Comparison of ENCODE assay signal across 1 cellular context in genomic region chr3:143207338-143207961, GRCh38.
A peak's percentile ranks its signal among the peaks of the same experiment; 100 is the strongest.
TF ChIP-seq lines count a peak whose summit lies in the region.

No MANE protein-coding gene starts in this region.

TF ChIP-seq in GM12878, 131 proteins besides CTCF, POLR2A, EP300 and RAD21 (continued from another document and continues in another):
- TF ChIP-seq ZNF592 (IDR thresholded peaks at IDR 0.05) (no peak), JUND (IDR thresholded peaks at IDR 0.05; ENCODE audit: low read depth, low read length) (no peak), ZNF687 (IDR thresholded peaks at IDR 0.05) (peak; percentile 21; the same call in 1 of the 2 replicates), NBN (IDR thresholded peaks at IDR 0.05) (peak; percentile 74), RCOR1 (conservative IDR thresholded peaks at IDR 0.05; ENCODE audit: low read depth, low read length) (no peak), CREM (IDR thresholded peaks at IDR 0.05; ENCODE audit: low read depth) (peak; percentile 61), CBX3 (IDR thresholded peaks at IDR 0.05; ENCODE audit: borderline replicate concordance, low read depth) (no peak), ASH2L (IDR thresholded peaks at IDR 0.05; ENCODE audit: borderline replicate concordance, low read depth) (no peak), GATAD2B (conservative IDR thresholded peaks at IDR 0.05; ENCODE audit: low read depth) (no peak; the same call in 1 of the 2 replicates), HDAC2 (IDR thresholded peaks at IDR 0.05) (no peak), PRDM15 (CRISPR knock-in tag; IDR thresholded peaks at IDR 0.05) (no peak), EZH2 (IDR thresholded peaks at IDR 0.05; ENCODE audit: borderline replicate concordance, control insufficient read depth, low read depth, low read length) (no peak), RBBP5 (conservative IDR thresholded peaks at IDR 0.05) (no peak), REST (IDR thresholded peaks at IDR 0.05; ENCODE audit: low read depth, low read length) (no peak), RAD51 (IDR thresholded peaks at IDR 0.05) (peak; percentile 46; the same call in 1 of the 2 replicates), ZBED1 (IDR thresholded peaks at IDR 0.05; ENCODE audit: borderline replicate concordance) (peak; percentile 62; the same call in 1 of the 2 replicates), SUPT20H (IDR thresholded peaks at IDR 0.05; ENCODE audit: borderline replicate concordance, control insufficient read depth, low read depth, low read length) (no peak), RFX5 (IDR thresholded peaks at IDR 0.05; ENCODE audit: low read depth, low read length) (no peak), SMC3 (IDR thresholded peaks at IDR 0.05; ENCODE audit: borderline replicate concordance, low read length) (no peak), CEBPB (IDR thresholded peaks at IDR 0.05; ENCODE audit: borderline replicate concordance in 1 of 2, low read depth in 2 of 2, low read length in 2 of 2) (peak in 1 of 2 experiments; percentile 95; a peak in 2 of 4 replicates), ZBTB4 (CRISPR knock-in tag; IDR thresholded peaks at IDR 0.05) (no peak), CBFB (IDR thresholded peaks at IDR 0.05; ENCODE audit: low read depth) (peak; percentile 78; the same call in 1 of the 2 replicates), CUX1 (IDR thresholded peaks at IDR 0.05; ENCODE audit: insufficient replicate concordance, low read depth, low read length) (no peak), BCL3 (IDR thresholded peaks at IDR 0.05; ENCODE audit: borderline replicate concordance, insufficient read depth, low read depth, low read length, poor library complexity, severe bottlenecking) (peak; percentile 63), CHD1 (IDR thresholded peaks at IDR 0.05; ENCODE audit: low read depth, low read length) (no peak), IKZF1 (conservative IDR thresholded peaks at IDR 0.05) (peak; percentile 86), STAT1 (conservative IDR thresholded peaks at IDR 0.05) (no peak)
